ENCODE assay signal across 20 cellular contexts in the genomic region with DNA sequence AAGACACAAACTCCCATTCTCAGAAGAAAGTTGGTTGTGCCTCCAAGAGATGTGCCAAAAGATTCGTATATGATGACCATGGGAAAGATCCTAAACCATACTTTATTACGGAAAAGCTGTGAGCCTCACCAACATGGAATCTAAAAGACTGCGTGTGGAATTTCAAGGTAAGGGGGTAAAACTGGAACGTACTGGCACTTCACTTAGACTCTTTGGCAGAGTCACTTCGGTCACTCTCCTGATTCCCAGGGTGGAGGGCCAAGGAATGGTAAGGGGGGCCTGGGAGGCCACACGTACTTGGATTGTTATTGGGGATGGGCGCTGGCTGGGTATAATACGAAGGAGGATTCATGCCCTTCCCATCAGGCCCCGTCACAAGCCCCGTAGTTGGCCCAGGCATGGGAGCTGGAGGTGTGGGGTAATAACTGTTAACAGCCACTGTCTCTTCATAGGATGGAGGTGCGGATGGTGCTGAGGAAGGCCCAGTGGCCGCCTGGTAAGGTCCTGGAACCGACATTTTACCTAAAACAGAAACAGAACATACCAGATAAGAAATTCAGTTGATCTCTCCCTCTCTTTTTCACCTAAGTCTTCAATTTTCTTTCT. TPM values are rescaled to one million over a fixed set of nuclear protein-coding genes. Genes with fewer than 3 reads are reported as not detected.
DNase-seq lines count a peak whose midpoint lies in the region; ATAC-seq and TF ChIP-seq lines count a peak whose summit lies in the region.
"Had no signal": no experiment of that assay in that cellular context is flagged by ENCODE, and none has a peak within 500 bp of the region (broad histone marks: within the 10 kb centered on the region; RNA-seq: fewer than 3 reads in every experiment).

No MANE protein-coding gene starts in this region.

- H2BK5ac ChIP-seq in mesenchymal stem cell (ENCODE audit: low read depth, low read length, poor library complexity, severe bottlenecking), result no peak overlapping the region

- H3K36me3 ChIP-seq in subcutaneous abdominal adipose tissue (ENCODE audit: control insufficient read depth in 5 of 5, insufficient read depth in 5 of 5, low read length in 5 of 5) (peaks cover 2 to 46% (median 32%) of the 10 kb centered on the region in 5 donors), mesenchymal stem cell (ENCODE audit: control insufficient read depth in 1 of 2, insufficient read depth in 2 of 2, low read depth in 1 of 2, low read length in 2 of 2) (peaks cover 48 to 57% of the 10 kb centered on the region in 2 experiments)

- H3K9ac ChIP-seq in subcutaneous abdominal adipose tissue (ENCODE audit: low read length in 5 of 5), result no peak overlapping the region
- no peak overlapping the region for H3K9ac ChIP-seq in mesenchymal stem cell (ENCODE audit: low read length)

- intact Hi-C loops in activated naive CD4-positive, alpha-beta T cell treated with anti-CD3 and anti-CD28 coated beads for 36 hours (cut with micrococcal nuclease), result no loop called here

- no peak overlapping the region for H2AK5ac ChIP-seq in mesenchymal stem cell (ENCODE audit: low read length, severe bottlenecking)

- H2BK120ac ChIP-seq in mesenchymal stem cell (ENCODE audit: low read depth, low read length), result no peak overlapping the region

- H3K27ac ChIP-seq in subcutaneous abdominal adipose tissue (ENCODE audit: low read depth, low read length) (peak overlapping the region; percentile 63), mesenchymal stem cell (ENCODE audit: low read length, poor library complexity, severe bottlenecking) (no peak overlapping the region)
- H3K27ac ChIP-seq: SJSA1 had no signal

- peaks cover 4 to 68% (median 45%) of the 10 kb centered on the region in 5 donors for H3K4me1 ChIP-seq in subcutaneous abdominal adipose tissue (ENCODE audit: control insufficient read depth in 5 of 5, insufficient read depth in 5 of 5, low read length in 5 of 5)
- H3K4me1 ChIP-seq in mesenchymal stem cell (ENCODE audit: control insufficient read depth, insufficient read depth, low read depth, low read length), result peaks cover 5% of the 10 kb centered on the region

- peaks cover 49% of the 10 kb centered on the region for H3K4me1 Mint-ChIP-seq in activated naive CD4-positive, alpha-beta T cell treated with anti-CD3 and anti-CD28 coated beads for 36 hours (ENCODE audit: low read depth)
- peaks cover 51 to 73% (median 71%) of the 10 kb centered on the region in 3 donors for H3K4me1 Mint-ChIP-seq in T-cell
- peaks cover 4% of the 10 kb centered on the region for H3K4me1 Mint-ChIP-seq in endothelial cell (ENCODE audit: unreplicated experiment)
- peaks cover 19% of the 10 kb centered on the region for H3K4me1 Mint-ChIP-seq in type B pancreatic cell (ENCODE audit: unreplicated experiment)

- WGBS in mesenchymal stem cell, result 94% methylated on average over 13 of the region's 13 CpGs

- POLR2A ChIA-PET in T-cell (lab: Charles Lee), result interaction anchor here in 1 of 2 donors (0.5 kb wide), 1 partner anchor 18 kb away, joined by 3 read pairs; no protein-coding TSS in a partner anchor

- H3K18ac ChIP-seq in mesenchymal stem cell (ENCODE audit: low read depth in 1 of 2, low read length in 2 of 2), result no peak overlapping the region

- no peak overlapping the region for H3K23ac ChIP-seq in mesenchymal stem cell (ENCODE audit: low read length in 2 of 2)

- CTCF ChIA-PET in activated naive CD4-positive, alpha-beta T cell treated with anti-CD3 and anti-CD28 coated beads for 36 hours (lab: Charles Lee), result interaction anchor here (0.5 to 0.9 kb wide), 3 partner anchors 23 to 755 kb away, joined by 3 to 4 read pairs (median 4); no protein-coding TSS in a partner anchor
- CTCF ChIA-PET in T-cell (lab: Charles Lee), result interaction anchor here in 1 of 2 donors (0.7 kb wide), 1 partner anchor 63 kb away, joined by 3 read pairs; no protein-coding TSS in a partner anchor

- H3K27ac Mint-ChIP-seq in activated naive CD4-positive, alpha-beta T cell treated with anti-CD3 and anti-CD28 coated beads for 36 hours, result peak overlapping the region; percentile 81
- H3K27ac Mint-ChIP-seq in T-cell (peak overlapping the region; percentile 87 to 95), endothelial cell (ENCODE audit: unreplicated experiment) (no peak overlapping the region), type B pancreatic cell (no peak overlapping the region)

- H3K27me3 Mint-ChIP-seq in activated naive CD4-positive, alpha-beta T cell treated with anti-CD3 and anti-CD28 coated beads for 36 hours (ENCODE audit: low read depth), result no peaks in the 10 kb centered on the region
- no peaks in the 10 kb centered on the region for H3K27me3 Mint-ChIP-seq in T-cell
- H3K27me3 Mint-ChIP-seq in endothelial cell (ENCODE audit: unreplicated experiment), result peaks cover 1% of the 10 kb centered on the region
- no peaks in the 10 kb centered on the region for H3K27me3 Mint-ChIP-seq in type B pancreatic cell

- peaks cover 28% of the 10 kb centered on the region for H3K79me1 ChIP-seq in mesenchymal stem cell (replicated peaks; ENCODE audit: low read length, poor library complexity, severe bottlenecking)

- no peak overlapping the region for H4K91ac ChIP-seq in mesenchymal stem cell (ENCODE audit: low read length)

- no peak overlapping the region for H3K4me3 ChIP-seq in subcutaneous abdominal adipose tissue (ENCODE audit: low read depth in 1 of 5, low read length in 5 of 5)
- no peak overlapping the region for H3K4me3 ChIP-seq in mesenchymal stem cell (ENCODE audit: insufficient read depth in 1 of 2, low read depth in 1 of 2, low read length in 2 of 2)
- H3K4me3 ChIP-seq: MG63, SJSA1, transverse colon had no signal

- no peak overlapping the region for H2AFZ ChIP-seq in mesenchymal stem cell (ENCODE audit: low read depth, low read length)

- H3K4me2 ChIP-seq in mesenchymal stem cell (ENCODE audit: low read length, poor library complexity, severe bottlenecking), result no peak overlapping the region

- no peak for DNase-seq in activated naive CD4-positive, alpha-beta T cell treated with anti-CD3 and anti-CD28 coated beads for 36 hours
- DNase-seq in activated naive CD4-positive, alpha-beta T cell treated with Interleukin-2 at 50 U/mL for 16 hours, result no peak
- no peak for DNase-seq in T-cell
- DNase-seq in endothelial cell (ENCODE audit: low spot score), result no peak
- DNase-seq in mesenchymal stem cell, result no peak
- no peak for DNase-seq in type B pancreatic cell (ENCODE audit: extremely low spot score, unreplicated experiment)
- DNase-seq: activated CD4-positive, CD25-positive, alpha-beta regulatory T cell treated with anti-CD3 and anti-CD28 coated beads, Interleukin-2, amount 50 U/mL, for 72 hours; activated T-cell treated with anti-CD3 and anti-CD28 coated beads, Interleukin-2, amount 50 U/mL, for 1 hour; GOT3; kidney glomerular epithelial cell; mesendoderm; MG63; NCI-H2227 treated with DMSO at 0.1 percent for 48 hours; small intestine; transverse colon had no signal

- H2BK15ac ChIP-seq in mesenchymal stem cell (ENCODE audit: low read depth, poor library complexity, severe bottlenecking), result no peak overlapping the region

- TF ChIP-seq CTCF in endothelial cell (IDR thresholded peaks at IDR 0.05; ENCODE audit: unreplicated experiment) (no peak), type B pancreatic cell (conservative IDR thresholded peaks at IDR 0.05) (no peak)

- peaks cover 10% of the 10 kb centered on the region for H3K9me3 Mint-ChIP-seq in activated naive CD4-positive, alpha-beta T cell treated with anti-CD3 and anti-CD28 coated beads for 36 hours
- peaks cover 0 to 4% (median 0%) of the 10 kb centered on the region in 3 donors for H3K9me3 Mint-ChIP-seq in T-cell
- H3K9me3 Mint-ChIP-seq in endothelial cell (ENCODE audit: unreplicated experiment), result no peaks in the 10 kb centered on the region
- no peaks in the 10 kb centered on the region for H3K9me3 Mint-ChIP-seq in type B pancreatic cell

- H3K4ac ChIP-seq in mesenchymal stem cell (ENCODE audit: low read depth in 1 of 2, low read length in 2 of 2), result no peak overlapping the region

- H2BK12ac ChIP-seq in mesenchymal stem cell (ENCODE audit: low read length in 2 of 2), result no peak overlapping the region

- no peak for ATAC-seq in T-cell (replicated peaks in 1 of 4)
- ATAC-seq in GM21825 (IDR thresholded peaks at IDR 0.05; ENCODE audit: unreplicated experiment), result no peak
- ATAC-seq: Panc1 had no signal

- H3K14ac ChIP-seq in mesenchymal stem cell (ENCODE audit: low read length in 2 of 2), result no peak overlapping the region

- H3K9me3 ChIP-seq in subcutaneous abdominal adipose tissue (ENCODE audit: control insufficient read depth in 5 of 5, low read length in 5 of 5), result peaks cover 0 to 8% (median 3%) of the 10 kb centered on the region in 5 donors
- H3K9me3 ChIP-seq in mesenchymal stem cell (ENCODE audit: control insufficient read depth, low read length), result peaks cover 18% of the 10 kb centered on the region
- H3K9me3 ChIP-seq: transverse colon had no signal

- H3K36me3 Mint-ChIP-seq in activated naive CD4-positive, alpha-beta T cell treated with anti-CD3 and anti-CD28 coated beads for 36 hours (ENCODE audit: low read depth), result peaks cover 43% of the 10 kb centered on the region
- H3K36me3 Mint-ChIP-seq in T-cell (peaks cover 38% of the 10 kb centered on the region), endothelial cell (ENCODE audit: low read depth, unreplicated experiment) (peaks cover 15% of the 10 kb centered on the region), type B pancreatic cell (peaks cover 24% of the 10 kb centered on the region)

- H3K4me3 Mint-ChIP-seq in activated naive CD4-positive, alpha-beta T cell treated with anti-CD3 and anti-CD28 coated beads for 36 hours, result no peak overlapping the region
- H3K4me3 Mint-ChIP-seq in T-cell, result peak overlapping the region in 2 of 3 donors; percentile 10 to 83
- H3K4me3 Mint-ChIP-seq in endothelial cell (ENCODE audit: unreplicated experiment), result peak overlapping the region; percentile 67
- no peak overlapping the region for H3K4me3 Mint-ChIP-seq in type B pancreatic cell
- H3K4me3 Mint-ChIP-seq: neural crest cell had no signal

- H4K8ac ChIP-seq in mesenchymal stem cell (ENCODE audit: low read length), result no peak overlapping the region

- H3K27me3 ChIP-seq in subcutaneous abdominal adipose tissue (ENCODE audit: control insufficient read depth in 5 of 5, insufficient read depth in 4 of 5, low read length in 5 of 5), result no peaks in the 10 kb centered on the region
- no peaks in the 10 kb centered on the region for H3K27me3 ChIP-seq in mesenchymal stem cell (ENCODE audit: control insufficient read depth in 1 of 2, insufficient read depth in 1 of 2, low read length in 2 of 2)
- H3K27me3 ChIP-seq: MG63, SJSA1, transverse colon had no signal

RNA-seq across cellular contexts. Expression of gene LITAF, which starts 30.4 kb away (rescaled TPM):
- total RNA-seq in activated naive CD4-positive, alpha-beta T cell treated with anti-CD3 and anti-CD28 coated beads for 36 hours, result 100 to 1,000 TPM; 171 to 174 TPM
- total RNA-seq in T-cell (100 to 1,000 TPM; 150 to 256 (median 161) TPM), endothelial cell (ENCODE audit: unreplicated experiment) (70.9 TPM), type B pancreatic cell (ENCODE audit: low replicate concordance) (49.8 and 66.6 TPM in 2 replicates)
- polyA plus RNA-seq in mesenchymal stem cell (2013, experiment 1 of 2), result 137 TPM
- polyA plus RNA-seq in mesenchymal stem cell (2013, experiment 2 of 2), result 138 TPM

Comparison
In these comparisons a context has a peak if more than half of its experiments do, and no peak if none do; other contexts are left out.
1. H3K27ac Mint-ChIP-seq: peak in activated naive CD4-positive, alpha-beta T cell treated with anti-CD3 and anti-CD28 coated beads for 36 hours (single experiment) and T-cell (2 of 2); none in endothelial cell (single experiment) and type B pancreatic cell (single experiment).
2. H3K4me3 Mint-ChIP-seq: peak in T-cell (2 of 3) and endothelial cell (single experiment); none in activated naive CD4-positive, alpha-beta T cell treated with anti-CD3 and anti-CD28 coated beads for 36 hours (single experiment) and type B pancreatic cell (single experiment).